ENCODE assay signal across 8 cellular contexts in the genomic region with DNA sequence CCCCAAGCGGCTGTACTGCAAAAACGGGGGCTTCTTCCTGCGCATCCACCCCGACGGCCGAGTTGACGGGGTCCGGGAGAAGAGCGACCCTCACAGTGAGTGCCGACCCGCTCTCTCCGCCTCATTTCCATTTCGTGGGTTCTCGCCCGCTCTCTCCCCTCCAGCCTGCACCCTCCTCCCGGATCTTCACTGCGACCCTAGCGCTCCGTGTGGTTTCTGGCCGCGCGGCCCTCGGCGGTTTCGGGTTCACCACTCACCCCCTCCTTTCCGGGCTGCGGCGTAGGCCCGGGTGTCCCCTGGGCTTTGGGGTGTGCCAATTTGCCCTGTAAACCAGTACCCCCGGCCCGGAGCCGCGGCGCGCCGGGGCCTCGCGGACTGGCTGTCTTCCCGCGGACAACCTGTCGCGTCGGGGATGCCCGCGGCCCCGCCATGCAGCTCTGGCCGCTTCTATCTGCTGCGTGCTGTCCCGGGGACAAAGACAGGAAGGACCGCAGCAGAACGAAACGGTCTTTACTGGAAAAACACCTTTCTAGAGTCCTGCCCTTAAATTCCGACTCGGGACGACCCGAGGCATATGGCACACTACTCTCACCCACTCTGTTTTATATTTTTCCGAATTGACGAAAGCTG. TPM values are rescaled to one million over a fixed set of nuclear protein-coding genes. Genes with fewer than 3 reads are reported as not detected.
DNase-seq lines count a peak whose midpoint lies in the region; ATAC-seq, FAIRE-seq and TF ChIP-seq lines count a peak whose summit lies in the region.

No MANE protein-coding gene starts in this region.

- H3K9me3 ChIP-seq in AG04450 (ENCODE audit: control insufficient read depth, insufficient read depth, low read length) (no peaks in the 10 kb centered on the region), heart right ventricle (no peaks in the 10 kb centered on the region)

- H3K27me3 ChIP-seq in AG04450 (ENCODE audit: control insufficient read depth, insufficient read depth, low read length) (no peaks in the 10 kb centered on the region), heart right ventricle (peaks cover 0 to 66% (median 0%) of the 10 kb centered on the region in 7 donors)

- peaks cover 2% of the 10 kb centered on the region for H3K9me3 Mint-ChIP-seq in activated naive CD8-positive, alpha-beta T cell treated with anti-CD3 and anti-CD28 coated beads for 36 hours

- no peaks in the 10 kb centered on the region for H3K36me3 ChIP-seq in heart right ventricle

- intact Hi-C loops in heart right ventricle (cut with DNase I) (loop anchor here in 5 of 10 donors (5.0 to 10.0 kb wide), 6 partner anchors 63 to 95 kb away; partner anchors contain the start of gene NUDT6 (in 2 of the 5)), posterior cingulate gyrus (cut with DNase I) (loop anchor here (5.0 kb wide), 1 partner anchor 95 kb away; the partner anchor contains the start of gene NUDT6)

- H3K4me1 Mint-ChIP-seq in activated naive CD8-positive, alpha-beta T cell treated with anti-CD3 and anti-CD28 coated beads for 36 hours = peaks cover 8% of the 10 kb centered on the region

- peaks cover 82% of the 10 kb centered on the region for H3K27me3 Mint-ChIP-seq in activated naive CD8-positive, alpha-beta T cell treated with anti-CD3 and anti-CD28 coated beads for 36 hours

- peak overlapping the region; percentile 87 for H3K4me3 ChIP-seq in AG04450 (ENCODE audit: low read depth, low read length)
- H3K4me3 ChIP-seq in heart right ventricle = peak overlapping the region; percentile 74 to 87 (median 80)

- CTCF ChIA-PET in AG04450 (lab: Charles Lee) = interaction anchor here (0.6 to 1.4 kb wide), 8 partner anchors 24 to 269 kb away, joined by 3 to 8 read pairs (median 3); no protein-coding TSS in a partner anchor

- WGBS in heart right ventricle, 2 donors = 1 to 2% methylated on average over 58 of the region's 58 CpGs

- H3K36me3 Mint-ChIP-seq in activated naive CD8-positive, alpha-beta T cell treated with anti-CD3 and anti-CD28 coated beads for 36 hours = no peaks in the 10 kb centered on the region

- POLR2A ChIA-PET in AG04450 (lab: Yijun Ruan, JAX) = interaction anchor here (1.3 kb wide), 1 partner anchor 94 kb away, joined by 5 read pairs; the partner anchor contains the start of gene NUDT6

- H3K4me3 Mint-ChIP-seq in activated naive CD8-positive, alpha-beta T cell treated with anti-CD3 and anti-CD28 coated beads for 36 hours = peak overlapping the region; percentile 73

- H3K27ac Mint-ChIP-seq in activated naive CD8-positive, alpha-beta T cell treated with anti-CD3 and anti-CD28 coated beads for 36 hours = peak overlapping the region; percentile 32

- H3K27ac ChIP-seq in AG04450 (ENCODE audit: low read depth, low read length) (peak overlapping the region; percentile 77), heart right ventricle (peak overlapping the region; percentile 27 to 89 (median 82))

- DNase-seq in AG04450 (ENCODE audit: low read depth, low spot score) (no peak), NCI-H345 (lab: John Stamatoyannopoulos, UW) (peak; percentile 39), heart right ventricle (peak; percentile 26 to 60), posterior cingulate gyrus (peak in 8 of 10 donors; percentile 8 to 88 (median 28)), HTR-8/SVneo (ENCODE audit: insufficient read length, low spot score) (no peak)
- DNase-seq in activated naive CD8-positive, alpha-beta T cell treated with anti-CD3 and anti-CD28 coated beads for 36 hours = peak; percentile 38

- H3K4me1 ChIP-seq in heart right ventricle = peaks cover 0 to 27% (median 9%) of the 10 kb centered on the region in 9 donors

- ATAC-seq in GM18498 (IDR thresholded peaks at IDR 0.05; ENCODE audit: unreplicated experiment) (peak; percentile 61), HG02763 (IDR thresholded peaks at IDR 0.05; ENCODE audit: unreplicated experiment) (peak; percentile 54), heart right ventricle (peak; percentile 61 to 79 (median 70))

- no peak for FAIRE-seq in HTR-8/SVneo (lab: Jason Lieb, UNC)

- TF ChIP-seq CTCF in AG04450 (IDR thresholded peaks at IDR 0.05; ENCODE audit: low read depth, low read length) (peak; percentile 30; the same call in 1 of the 2 replicates), heart right ventricle (IDR thresholded peaks at IDR 0.05) (peak in 3 of 9 donors; percentile 8 to 12 (median 11))

RNA-seq across cellular contexts. Expression of gene FGF2, which starts 0.7 kb away (rescaled TPM):
- 18.4 and 25.1 TPM in 2 replicates for polyA plus RNA-seq in AG04450 (2011; rRNA removed)
- 19.3 and 27.6 TPM in 2 replicates for polyA minus RNA-seq in AG04450 (2011; rRNA and poly(A)+ RNA removed)
- total RNA-seq in activated naive CD8-positive, alpha-beta T cell treated with anti-CD3 and anti-CD28 coated beads for 36 hours = 1 to 10 TPM; 2.0 to 2.7 TPM
- total RNA-seq in heart right ventricle = 1 to 10 TPM; 3.4 to 8.6 (median 6.0) TPM
- 1 to 10 TPM; 2.9 to 3.1 TPM for polyA plus RNA-seq in heart right ventricle

Comparison
In these comparisons a context has a peak if more than half of its experiments do, and no peak if none do; other contexts are left out.
1. DNase-seq: peak in NCI-H345 (single experiment), activated naive CD8-positive, alpha-beta T cell treated with anti-CD3 and anti-CD28 coated beads for 36 hours (single experiment), heart right ventricle (2 of 2) and posterior cingulate gyrus (8 of 10); none in AG04450 (single experiment) and HTR-8/SVneo (single experiment).
2. Peak in every context shown above with its lines, with median percentiles within 50 percentile points of each other: ATAC-seq.